ENCODE assay signal across 1 cellular context in genomic region chrX:108121291-108121690, GRCh38.
TF ChIP-seq lines count a peak whose summit lies in the region.

No MANE protein-coding gene starts in this region.

TF ChIP-seq in HEK293, 187 proteins besides CTCF, POLR2A, EP300 and RAD21 (continued from another document):
- TF ChIP-seq PRDM10 (tag by site-specific recombination; IDR thresholded peaks at IDR 0.05) = 0 out of 2 replicates have a peak, but pooled peaks have one; percentile 10
